In genomic region chr9:120608421-120608820, GRCh38 we compare ENCODE assay signal across 21 cellular contexts.
"Had no signal": no experiment of that assay in that cellular context is flagged by ENCODE, and none has a peak within 500 bp of the region (broad histone marks: within the 10 kb centered on the region; RNA-seq: fewer than 3 reads in every experiment).

No MANE protein-coding gene starts in this region.

- DNase-seq: activated CD4-positive, alpha-beta memory T cell treated with anti-CD3 and anti-CD28 coated beads, Interleukin-2, amount 10 ng/mL, durations not matched to agents 7 days and 5 days; activated CD4-positive, alpha-beta T cell treated with anti-CD3 and anti-CD28 coated beads for 48 hours; activated CD4-positive, CD25-positive, alpha-beta regulatory T cell; activated CD8-positive, alpha-beta memory T cell treated with anti-CD3 and anti-CD28 coated beads, Interleukin-2, amount 10 ng/mL, durations not matched to agents 7 days and 5 days; endodermal cell; gastrocnemius medialis; head of caudate nucleus; kidney glomerular epithelial cell; left ventricle myocardium superior; naive B cell; stimulated activated CD4-positive, alpha-beta T cell treated with anti-CD3 and anti-CD28 coated beads, Interleukin-2, amount 100 ng/mL, for 24 hours; stimulated activated naive CD4-positive, alpha-beta T cell treated with Interleukin-2 at 50 U/mL for 16 hours; substantia nigra; T1000; tibial artery had no signal

- H3K27me3 Mint-ChIP-seq: activated CD4-positive, alpha-beta memory T cell treated with anti-CD3 and anti-CD28 coated beads, Interleukin-2, amount 10 ng/mL, durations not matched to agents 7 days and 5 days; activated CD8-positive, alpha-beta memory T cell treated with anti-CD3 and anti-CD28 coated beads, Interleukin-2, amount 10 ng/mL, durations not matched to agents 7 days and 5 days; activated naive CD8-positive, alpha-beta T cell; memory B cell; naive B cell had no signal

- H3K27ac Mint-ChIP-seq: activated CD4-positive, alpha-beta memory T cell treated with anti-CD3 and anti-CD28 coated beads, Interleukin-2, amount 10 ng/mL, durations not matched to agents 7 days and 5 days; activated CD8-positive, alpha-beta memory T cell treated with anti-CD3 and anti-CD28 coated beads, Interleukin-2, amount 10 ng/mL, durations not matched to agents 7 days and 5 days; activated naive CD8-positive, alpha-beta T cell; endodermal cell; memory B cell; naive B cell had no signal

- H3K27ac ChIP-seq: gastrocnemius medialis, prostate gland, right atrium auricular region, tibial artery had no signal

- FAIRE-seq: urothelium cell line had no signal

- H3K4me3 Mint-ChIP-seq: activated CD4-positive, alpha-beta memory T cell treated with anti-CD3 and anti-CD28 coated beads, Interleukin-2, amount 10 ng/mL, durations not matched to agents 7 days and 5 days; activated CD8-positive, alpha-beta memory T cell treated with anti-CD3 and anti-CD28 coated beads, Interleukin-2, amount 10 ng/mL, durations not matched to agents 7 days and 5 days; activated naive CD8-positive, alpha-beta T cell; endodermal cell; memory B cell; naive B cell; neural crest cell had no signal

- H3K27me3 ChIP-seq: gastrocnemius medialis, right atrium auricular region, tibial artery had no signal

- H3K36me3 ChIP-seq: gastrocnemius medialis, prostate gland had no signal

- H3K4me1 Mint-ChIP-seq: activated CD4-positive, alpha-beta memory T cell treated with anti-CD3 and anti-CD28 coated beads, Interleukin-2, amount 10 ng/mL, durations not matched to agents 7 days and 5 days; activated CD8-positive, alpha-beta memory T cell treated with anti-CD3 and anti-CD28 coated beads, Interleukin-2, amount 10 ng/mL, durations not matched to agents 7 days and 5 days; memory B cell; naive B cell had no signal

- ATAC-seq: activated CD8-positive, alpha-beta memory T cell treated with anti-CD3 and anti-CD28 coated beads, Interleukin-2, amount 10 ng/mL, durations not matched to agents 7 days and 5 days; gastrocnemius medialis; left ventricle myocardium superior had no signal

- H3K4me1 ChIP-seq: gastrocnemius medialis, prostate gland, right atrium auricular region, tibial artery had no signal

- H3K9me3 ChIP-seq: gastrocnemius medialis, prostate gland, right atrium auricular region, tibial artery had no signal

- H3K4me3 ChIP-seq: gastrocnemius medialis, prostate gland, right atrium auricular region, tibial artery had no signal

- H3K9me3 Mint-ChIP-seq: activated CD4-positive, alpha-beta memory T cell treated with anti-CD3 and anti-CD28 coated beads, Interleukin-2, amount 10 ng/mL, durations not matched to agents 7 days and 5 days; endodermal cell; memory B cell; naive B cell; neural crest cell had no signal
